ENCODE assay signal across 8 cellular contexts in genomic region chr17:29291163-29291752, GRCh38. TPM values are rescaled to one million over a fixed set of nuclear protein-coding genes. Genes with fewer than 3 reads are reported as not detected.
DNase-seq lines count a peak whose midpoint lies in the region; ATAC-seq and TF ChIP-seq lines count a peak whose summit lies in the region.

No MANE protein-coding gene starts in this region.

- peak; percentile 29 for DNase-seq in DMS53 treated with DMSO at 0.1 percent for 48 hours (lab: John Stamatoyannopoulos, UW; ENCODE audit: unreplicated experiment)
- DNase-seq in HT-29 (ENCODE audit: low spot score), result peak; percentile 88
- peak; percentile 80 to 82 for DNase-seq in NOMO-1 (lab: John Stamatoyannopoulos, UW; ENCODE audit: unreplicated experiment in 2 of 2)
- peak; percentile 77 for DNase-seq in astrocyte of the spinal cord (ENCODE audit: low read depth, low spot score)
- DNase-seq in iPS-NIHi11 (ENCODE audit: low spot score), result peak; percentile 34
- DNase-seq in smooth muscle cell (lab: John Stamatoyannopoulos, UW; ENCODE audit: unreplicated experiment), result no peak
- no peak for DNase-seq in sciatic nerve (ENCODE audit: low spot score)

- peak; percentile 53 for TF ChIP-seq CTCF in astrocyte of the spinal cord (IDR thresholded peaks at IDR 0.05; ENCODE audit: low read depth, low read length)
- peak; percentile 62 for TF ChIP-seq CTCF in smooth muscle cell (IDR thresholded peaks at IDR 0.05; ENCODE audit: borderline replicate concordance, insufficient read depth, poor library complexity, severe bottlenecking)

- 8% methylated on average over 5 of the region's 5 CpGs for WGBS in smooth muscle cell (ENCODE audit: low lambda C conversion rate)

- intact Hi-C loops in sciatic nerve (cut with DNase I), result loop anchor here (10.0 kb wide), 1 partner anchor 166 kb away; no protein-coding TSS in a partner anchor

- ATAC-seq in HG03521 (IDR thresholded peaks at IDR 0.05; ENCODE audit: unreplicated experiment), result no peak
- no peak for ATAC-seq in sciatic nerve

- H3K27me3 ChIP-seq in smooth muscle cell (ENCODE audit: low read depth), result no peaks in the 10 kb centered on the region

- H3K36me3 ChIP-seq in smooth muscle cell (ENCODE audit: low read depth), result peaks cover 5% of the 10 kb centered on the region

- H3K9ac ChIP-seq in smooth muscle cell (ENCODE audit: low read depth), result peak overlapping the region; percentile 61

- peaks cover 14% of the 10 kb centered on the region for H3K4me1 ChIP-seq in smooth muscle cell (ENCODE audit: low read depth)

- peaks cover 70% of the 10 kb centered on the region for H3K79me2 ChIP-seq in smooth muscle cell (ENCODE audit: low read depth)

- peaks cover 66% of the 10 kb centered on the region for H4K20me1 ChIP-seq in smooth muscle cell (ENCODE audit: low read depth)

- H2AFZ ChIP-seq in smooth muscle cell (ENCODE audit: low read depth), result no peak overlapping the region

- H3F3A ChIP-seq in smooth muscle cell (ENCODE audit: low read depth), result peaks cover 9% of the 10 kb centered on the region

- H3K4me2 ChIP-seq in smooth muscle cell, result peak overlapping the region; percentile 86

- H3K4me3 ChIP-seq in astrocyte of the spinal cord (ENCODE audit: low read depth, low read length) (peak overlapping the region; percentile 94), smooth muscle cell (peak overlapping the region; percentile 84)

- H3K27ac ChIP-seq in smooth muscle cell (ENCODE audit: low read depth), result peak overlapping the region; percentile 89

- no peaks in the 10 kb centered on the region for H3K9me3 ChIP-seq in smooth muscle cell (replicated peaks; ENCODE audit: low read depth)

- in situ Hi-C loops in astrocyte of the spinal cord (cut with HindIII; ENCODE audit: low sequenced_read_pairs), result no loop called here

RNA-seq across cellular contexts. Expression of gene NUFIP2, which starts 2.7 kb away (rescaled TPM):
- total RNA-seq in HT-29 (2014; rRNA removed; shearing (Covaris generic)), result 19.3 and 20.3 TPM in 2 replicates
- total RNA-seq in smooth muscle cell (50.3 and 61.2 TPM in 2 replicates), sciatic nerve (53.9 TPM)
- 8.3 and 8.9 TPM in 2 replicates for polyA plus RNA-seq in smooth muscle cell

RNA-seq across cellular contexts. Expression of gene CRYBA1, which starts 44.6 kb away (rescaled TPM):
- not detected in 2 replicates for total RNA-seq in HT-29 (2014; rRNA removed; shearing (Covaris generic))
- total RNA-seq in smooth muscle cell (not detected in 2 replicates), sciatic nerve (not detected)
- not detected in 2 replicates for polyA plus RNA-seq in smooth muscle cell

Comparison
In these comparisons a context has a peak if more than half of its experiments do, and no peak if none do; other contexts are left out.
1. DNase-seq: peak in DMS53 treated with DMSO at 0.1 percent for 48 hours (single experiment), HT-29 (single experiment), NOMO-1 (2 of 2), astrocyte of the spinal cord (single experiment) and iPS-NIHi11 (single experiment); none in smooth muscle cell (single experiment) and sciatic nerve (single experiment).